ENCODE assay signal across 14 cellular contexts in the genomic region with DNA sequence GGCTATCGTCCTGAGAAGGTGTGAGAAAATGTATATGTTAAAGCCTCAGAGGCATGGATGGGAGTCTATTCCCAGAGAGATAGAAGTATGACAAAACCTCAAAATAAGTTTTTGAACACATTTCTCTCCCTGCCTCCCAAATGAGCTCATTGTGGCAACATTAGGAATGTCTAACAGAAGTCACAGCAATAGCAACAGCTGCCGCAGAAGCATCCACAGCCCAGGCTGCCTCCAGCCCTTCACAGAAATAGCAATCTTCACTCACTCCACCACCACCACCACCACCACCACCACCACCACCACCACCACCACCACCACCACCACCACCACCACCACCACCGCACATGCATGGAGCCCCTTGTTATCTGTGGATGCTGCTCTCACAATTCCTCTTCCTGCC.
"Had no signal": no experiment of that assay in that cellular context is flagged by ENCODE, and none has a peak within 500 bp of the region (broad histone marks: within the 10 kb centered on the region; RNA-seq: fewer than 3 reads in every experiment).

No MANE protein-coding gene starts in this region.

- DNase-seq: activated CD4-positive, alpha-beta memory T cell treated with anti-CD3 and anti-CD28 coated beads, Interleukin-2, amount 10 ng/mL, durations not matched to agents 7 days and 5 days; activated effector memory CD4-positive, alpha-beta T cell treated with Interleukin-2 at 50 U/mL for 16 hours; activated T-cell treated with anti-CD3 and anti-CD28 coated beads, Interleukin-2, amount 50 U/mL, for 4 hours; body of pancreas; cerebellar nuclear complex; effector CD8-positive, alpha-beta T cell; islet precursor cell; stimulated activated CD4-positive, alpha-beta T cell treated with anti-CD3 and anti-CD28 coated beads, Interleukin-2, amount 100 ng/mL, for 24 hours; stomach; T-helper 17 cell; WERI-Rb-1 had no signal

- H3K36me3 ChIP-seq: thoracic aorta had no signal

- ATAC-seq: activated naive CD4-positive, alpha-beta T cell treated with anti-CD3 and anti-CD28 coated beads, Interleukin-2, amount 50 U/mL, for 72 hours; activated T-cell treated with anti-CD3 and anti-CD28 coated beads, Interleukin-2, amount 50 U/mL, for 4 hours; body of pancreas; T-helper 17 cell had no signal

- H3K9me3 ChIP-seq: body of pancreas, heart right ventricle, stomach, thoracic aorta had no signal

- H3K4me1 ChIP-seq: body of pancreas, stomach had no signal

- H3K4me3 ChIP-seq: body of pancreas, heart right ventricle, stomach, thoracic aorta had no signal

- H3K27ac ChIP-seq: body of pancreas, thoracic aorta, WERI-Rb-1 had no signal

- H3K27me3 ChIP-seq: body of pancreas, stomach had no signal
